In genomic region chr2:30226144-30227032, GRCh38 we compare ENCODE assay signal across 8 cellular contexts. TPM values are rescaled to one million over a fixed set of nuclear protein-coding genes. Genes with fewer than 3 reads are reported as not detected.
DNase-seq lines count a peak whose midpoint lies in the region; ATAC-seq lines count a peak whose summit lies in the region.

No MANE protein-coding gene starts in this region.

- H3K27ac ChIP-seq in effector memory CD4-positive, alpha-beta T cell (ENCODE audit: insufficient read depth, low read length, poor library complexity, severe bottlenecking) = peak overlapping the region; percentile 89

- H3K4me3 ChIP-seq in GM08714 (ENCODE audit: low read length) (peak overlapping the region; percentile 63; the same call in 1 of the 2 replicates), skeletal muscle satellite cell (ENCODE audit: low read length) (no peak overlapping the region)
- peak overlapping the region; percentile 67 for H3K4me3 ChIP-seq in effector memory CD4-positive, alpha-beta T cell (ENCODE audit: insufficient read depth, low read depth, low read length, poor library complexity, severe bottlenecking)

- DNase-seq in effector memory CD4-positive, alpha-beta T cell = no peak
- DNase-seq in ureter (ENCODE audit: low spot score) = no peak
- no peak for DNase-seq in HuH-7 (ENCODE audit: low spot score)
- no peak for DNase-seq in DMS114 treated with DMSO at 0.1 percent for 48 hours (lab: John Stamatoyannopoulos, UW; ENCODE audit: unreplicated experiment)

- ATAC-seq in HG03045 (IDR thresholded peaks at IDR 0.05; ENCODE audit: unreplicated experiment) (peak; percentile 30), GM18861 (IDR thresholded peaks at IDR 0.05; ENCODE audit: unreplicated experiment) (no peak)

- H3K4me2 ChIP-seq in skeletal muscle satellite cell (ENCODE audit: low read length) = peak overlapping the region; percentile 21

- no peaks in the 10 kb centered on the region for H3K9me3 ChIP-seq in effector memory CD4-positive, alpha-beta T cell (ENCODE audit: control insufficient read depth, low read length)
- H3K9me3 ChIP-seq in skeletal muscle satellite cell (replicated peaks; ENCODE audit: low read length) = no peaks in the 10 kb centered on the region

- no peaks in the 10 kb centered on the region for H3K36me3 ChIP-seq in effector memory CD4-positive, alpha-beta T cell (ENCODE audit: control insufficient read depth, insufficient read depth, low read length)
- no peaks in the 10 kb centered on the region for H3K36me3 ChIP-seq in skeletal muscle satellite cell (ENCODE audit: insufficient read depth, low read length)

- H3K27me3 ChIP-seq in effector memory CD4-positive, alpha-beta T cell (replicated peaks; ENCODE audit: control insufficient read depth, insufficient read depth, low read length, poor library complexity, severe bottlenecking) = no peaks in the 10 kb centered on the region
- no peaks in the 10 kb centered on the region for H3K27me3 ChIP-seq in skeletal muscle satellite cell (ENCODE audit: control insufficient read depth, insufficient read depth, low read length)

- peaks cover 51% of the 10 kb centered on the region for H3K4me1 ChIP-seq in effector memory CD4-positive, alpha-beta T cell (ENCODE audit: control insufficient read depth, insufficient read depth, low read length, poor library complexity, severe bottlenecking)
- H3K4me1 ChIP-seq in skeletal muscle satellite cell (ENCODE audit: control insufficient read depth, insufficient read depth, low read length) = peaks cover 22% of the 10 kb centered on the region

- no peak overlapping the region for H3K9ac ChIP-seq in skeletal muscle satellite cell (ENCODE audit: low read depth, low read length)

RNA-seq across cellular contexts. Expression of gene LBH, which starts 4.9 kb away (rescaled TPM):
- 1.0 and 9.4 TPM in 2 replicates for total RNA-seq in skeletal muscle satellite cell (2012; rRNA removed)
- 32.3 TPM for total RNA-seq in ureter
